ENCODE assay signal across 27 cellular contexts in the genomic region with DNA sequence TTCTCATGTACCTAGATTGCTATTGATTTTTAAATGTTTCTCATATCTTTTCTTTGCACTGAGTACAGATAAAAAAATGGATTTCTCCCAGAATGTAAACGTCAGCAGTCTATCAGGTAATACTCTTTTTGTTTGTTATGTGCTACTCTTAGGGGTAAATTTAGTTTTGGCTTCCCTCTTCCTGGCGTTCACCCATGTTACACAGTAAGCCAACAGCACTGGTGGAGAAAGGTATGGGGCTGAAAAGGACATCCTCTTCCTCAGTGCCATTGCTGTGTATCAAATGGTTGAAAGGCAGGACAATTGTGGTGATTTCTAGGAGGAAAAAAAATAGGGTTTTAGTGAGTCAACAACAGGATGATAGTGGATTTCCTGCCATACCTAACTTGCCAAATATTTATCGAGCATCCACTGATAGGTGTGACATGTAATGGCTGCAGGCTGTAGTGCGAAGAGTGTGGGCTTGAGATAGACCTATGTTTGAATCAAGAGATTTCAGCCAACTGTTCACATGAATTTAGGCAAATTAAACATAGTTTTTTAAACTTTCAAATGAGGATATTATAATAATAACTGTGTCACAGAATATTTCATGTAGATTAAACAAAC. TPM values are rescaled to one million over a fixed set of nuclear protein-coding genes. Genes with fewer than 3 reads are reported as not detected.
"Had no signal": no experiment of that assay in that cellular context is flagged by ENCODE, and none has a peak within 500 bp of the region (broad histone marks: within the 10 kb centered on the region; RNA-seq: fewer than 3 reads in every experiment).

No MANE protein-coding gene starts in this region.

- H3K4me3 Mint-ChIP-seq: activated naive CD8-positive, alpha-beta T cell; activated T-cell treated with anti-CD3 and anti-CD28 coated beads, Interleukin-2, amount 50 U/mL, for 4 hours; mesothelial cell of epicardium; stimulated activated memory B cell treated with anti-CD40 and anti-IgM and Interleukin-4, amounts not matched to agents 10 μg/mL and 1 μg/mL and 100 μg/mL, for 72 hours; T-helper 2 cell treated with Interferon-gamma antibody and Interleukin-4, amounts not matched to agents 5 μg/mL and 100 μg/mL, for 36 hours had no signal

- H3K36me3 Mint-ChIP-seq: activated naive CD8-positive, alpha-beta T cell; mesothelial cell of epicardium; stimulated activated memory B cell treated with anti-CD40 and anti-IgM and Interleukin-4, amounts not matched to agents 10 μg/mL and 1 μg/mL and 100 μg/mL, for 72 hours had no signal

- H3K36me3 ChIP-seq: cardiac muscle cell, left ventricle myocardium inferior, transverse colon, uterus, WERI-Rb-1 had no signal

- H3K4me1 Mint-ChIP-seq: mesothelial cell of epicardium had no signal

- DNase-seq: activated CD4-positive, CD25-positive, alpha-beta regulatory T cell treated with anti-CD3 and anti-CD28 coated beads, Interleukin-2, amount 50 U/mL, for 72 hours; activated CD8-positive, alpha-beta memory T cell treated with anti-CD3 and anti-CD28 coated beads, Interleukin-2, amount 50 U/mL, for 48 hours; activated naive CD4-positive, alpha-beta T cell; activated T-cell treated with anti-CD3 and anti-CD28 coated beads, Interleukin-2, amount 50 U/mL, for 4 hours; amygdala; foreskin melanocyte; left ventricle myocardium inferior; nucleus accumbens; small intestine; stimulated activated CD4-positive, alpha-beta T cell treated with anti-CD3 and anti-CD28 coated beads, Interleukin-2, amount 100 ng/mL, for 24 hours; transverse colon; uterus; WERI-Rb-1 had no signal

- ATAC-seq: activated T-cell treated with anti-CD3 and anti-CD28 coated beads, Interleukin-2, amount 50 U/mL, for 4 hours; esophagus mucosa; sciatic nerve; stimulated activated memory B cell treated with anti-CD40 and anti-IgM and Interleukin-4, amounts not matched to agents 10 μg/mL and 1 μg/mL and 100 μg/mL, for 72 hours had no signal

- FAIRE-seq: endometrium, small intestine had no signal

- H3K4me3 ChIP-seq: cardiac muscle cell, hepatocyte, left ventricle myocardium inferior, transverse colon, uterus had no signal

- H3K27me3 ChIP-seq: cardiac muscle cell, hepatocyte, transverse colon, uterus had no signal

- H3K27me3 Mint-ChIP-seq: activated naive CD8-positive, alpha-beta T cell had no signal

- H3K9me3 Mint-ChIP-seq: activated T-cell treated with anti-CD3 and anti-CD28 coated beads, Interleukin-2, amount 50 U/mL, for 4 hours; activated T-helper 2 cell treated with anti-CD3 and anti-CD28 coated beads, Interferon-gamma antibody, Interleukin-2, Interleukin-4, amounts not matched to agents 10 μg/mL and 5 μg/mL and 100 μg/mL, durations not matched to agents 14 hours and 24 hours and 36 hours; mesothelial cell of epicardium; stimulated activated memory B cell treated with anti-CD40 and anti-IgM and Interleukin-4, amounts not matched to agents 10 μg/mL and 1 μg/mL and 100 μg/mL, for 72 hours; T-helper 2 cell treated with Interferon-gamma antibody and Interleukin-4, amounts not matched to agents 5 μg/mL and 100 μg/mL, for 36 hours had no signal

- H3K27ac Mint-ChIP-seq: activated naive CD8-positive, alpha-beta T cell; activated T-helper 2 cell treated with anti-CD3 and anti-CD28 coated beads, Interferon-gamma antibody, Interleukin-2, Interleukin-4, amounts not matched to agents 10 μg/mL and 5 μg/mL and 100 μg/mL, durations not matched to agents 14 hours and 24 hours and 36 hours; mesothelial cell of epicardium; stimulated activated memory B cell treated with anti-CD40 and anti-IgM and Interleukin-4, amounts not matched to agents 10 μg/mL and 1 μg/mL and 100 μg/mL, for 72 hours; T-helper 2 cell treated with Interferon-gamma antibody and Interleukin-4, amounts not matched to agents 5 μg/mL and 100 μg/mL, for 36 hours had no signal

RNA-seq across cellular contexts. Expression of gene KLRF2, which starts 7.5 kb away (rescaled TPM):
- total RNA-seq: activated CD8-positive, alpha-beta memory T cell treated with anti-CD3 and anti-CD28 coated beads for 36 hours; activated T-cell treated with anti-CD3 and anti-CD28 coated beads, Interleukin-2, amount 50 U/mL, for 4 hours; activated T-helper 2 cell treated with anti-CD3 and anti-CD28 coated beads, Interferon-gamma antibody, Interleukin-2, Interleukin-4, amounts not matched to agents 10 μg/mL and 5 μg/mL and 100 μg/mL, durations not matched to agents 14 hours and 24 hours and 36 hours; cardiac muscle cell; chondrocyte; esophagus mucosa; hepatocyte; left ventricle myocardium inferior; lung microvascular endothelial cell; mesothelial cell of epicardium; sciatic nerve; temporal lobe; transverse colon; uterus had no signal

RNA-seq across cellular contexts. Expression of gene CLEC2B, which starts 19.6 kb away (rescaled TPM):
- total RNA-seq: cardiac muscle cell, chondrocyte, mesothelial cell of epicardium had no signal

RNA-seq across cellular contexts. Expression of gene CLEC2A, which starts 43.4 kb away (rescaled TPM):
- total RNA-seq: activated CD8-positive, alpha-beta memory T cell treated with anti-CD3 and anti-CD28 coated beads for 36 hours; activated T-cell treated with anti-CD3 and anti-CD28 coated beads, Interleukin-2, amount 50 U/mL, for 4 hours; activated T-helper 2 cell treated with anti-CD3 and anti-CD28 coated beads, Interferon-gamma antibody, Interleukin-2, Interleukin-4, amounts not matched to agents 10 μg/mL and 5 μg/mL and 100 μg/mL, durations not matched to agents 14 hours and 24 hours and 36 hours; cardiac muscle cell; esophagus mucosa; hepatocyte; left ventricle myocardium inferior; lung microvascular endothelial cell; sciatic nerve; transverse colon; uterus had no signal
